In genomic region chr2:216464104-216464720, GRCh38 we compare ENCODE assay signal across 18 cellular contexts.
"Had no signal": no experiment of that assay in that cellular context is flagged by ENCODE, and none has a peak within 500 bp of the region (broad histone marks: within the 10 kb centered on the region; RNA-seq: fewer than 3 reads in every experiment).

No MANE protein-coding gene starts in this region.

- H2AFZ ChIP-seq: neural progenitor cell had no signal

- H3K27ac ChIP-seq: neural progenitor cell, skin epidermis, suprapubic skin had no signal

- H3K27ac Mint-ChIP-seq: activated CD4-positive, alpha-beta T cell treated with anti-CD3 and anti-CD28 coated beads for 36 hours; activated naive CD8-positive, alpha-beta T cell treated with anti-CD3 and anti-CD28 coated beads for 36 hours; neural progenitor cell; progenitor cell of endocrine pancreas; stimulated activated naive CD8-positive, alpha-beta T cell treated with anti-CD3 and anti-CD28 coated beads, Interleukin-15, Interleukin-2, amounts not matched to agents 100 ng/mL and 50 ng/mL, for 24 hours; WTC11 had no signal

- H3K27me3 Mint-ChIP-seq: activated CD4-positive, alpha-beta T cell treated with anti-CD3 and anti-CD28 coated beads for 36 hours; activated naive CD8-positive, alpha-beta T cell treated with anti-CD3 and anti-CD28 coated beads for 36 hours; memory B cell; naive thymus-derived CD4-positive, alpha-beta T cell; progenitor cell of endocrine pancreas; stimulated activated naive CD8-positive, alpha-beta T cell treated with anti-CD3 and anti-CD28 coated beads, Interleukin-15, Interleukin-2, amounts not matched to agents 100 ng/mL and 50 ng/mL, for 24 hours had no signal

- H3K9me3 ChIP-seq: mucosa of descending colon, suprapubic skin had no signal

- ATAC-seq: activated CD4-positive, alpha-beta T cell treated with anti-CD3 and anti-CD28 coated beads for 36 hours; mucosa of descending colon; naive thymus-derived CD4-positive, alpha-beta T cell; WTC11 had no signal

- H3K4me3 Mint-ChIP-seq: activated CD4-positive, alpha-beta T cell treated with anti-CD3 and anti-CD28 coated beads for 36 hours; activated naive CD8-positive, alpha-beta T cell treated with anti-CD3 and anti-CD28 coated beads for 36 hours; memory B cell; naive thymus-derived CD4-positive, alpha-beta T cell; neural progenitor cell; stimulated activated naive CD8-positive, alpha-beta T cell treated with anti-CD3 and anti-CD28 coated beads, Interleukin-15, Interleukin-2, amounts not matched to agents 100 ng/mL and 50 ng/mL, for 24 hours; WTC11 had no signal

- H3K4me1 Mint-ChIP-seq: activated CD4-positive, alpha-beta T cell treated with anti-CD3 and anti-CD28 coated beads for 36 hours; activated naive CD8-positive, alpha-beta T cell treated with anti-CD3 and anti-CD28 coated beads for 36 hours; memory B cell; naive thymus-derived CD4-positive, alpha-beta T cell; neural progenitor cell; WTC11 had no signal

- H3K9me3 Mint-ChIP-seq: activated naive CD8-positive, alpha-beta T cell treated with anti-CD3 and anti-CD28 coated beads for 36 hours; memory B cell; naive thymus-derived CD4-positive, alpha-beta T cell; neural progenitor cell; stimulated activated naive CD8-positive, alpha-beta T cell treated with anti-CD3 and anti-CD28 coated beads, Interleukin-15, Interleukin-2, amounts not matched to agents 100 ng/mL and 50 ng/mL, for 24 hours had no signal

- H3K36me3 ChIP-seq: neural progenitor cell had no signal

- H3K4me1 ChIP-seq: neural progenitor cell, suprapubic skin had no signal

- H3K27me3 ChIP-seq: neural progenitor cell, suprapubic skin had no signal

- H3K4me3 ChIP-seq: mucosa of descending colon, neural progenitor cell, skin epidermis, suprapubic skin had no signal

- DNase-seq: activated CD4-positive, alpha-beta T cell treated with anti-CD3 and anti-CD28 coated beads for 36 hours; activated CD4-positive, alpha-beta T cell treated with anti-CD3 and anti-CD28 coated beads, Interleukin-2, amount 50 U/mL, for 48 hours; activated naive CD4-positive, alpha-beta T cell; activated naive CD8-positive, alpha-beta T cell treated with anti-CD3 and anti-CD28 coated beads for 36 hours; amniotic stem cell; hippocampal formation; mucosa of descending colon; naive thymus-derived CD4-positive, alpha-beta T cell; stimulated activated CD4-positive, alpha-beta T cell treated with anti-CD3 and anti-CD28 coated beads, Interleukin-15, amount 100 ng/mL, for 24 hours; stimulated activated CD4-positive, alpha-beta T cell treated with anti-CD3 and anti-CD28 coated beads, Interleukin-2, amount 100 ng/mL, for 48 hours; trophoblast cell had no signal

- H3K4me2 ChIP-seq: neural progenitor cell had no signal

- H3K9ac ChIP-seq: neural progenitor cell had no signal
